ENCODE assay signal across 14 cellular contexts in the genomic region with DNA sequence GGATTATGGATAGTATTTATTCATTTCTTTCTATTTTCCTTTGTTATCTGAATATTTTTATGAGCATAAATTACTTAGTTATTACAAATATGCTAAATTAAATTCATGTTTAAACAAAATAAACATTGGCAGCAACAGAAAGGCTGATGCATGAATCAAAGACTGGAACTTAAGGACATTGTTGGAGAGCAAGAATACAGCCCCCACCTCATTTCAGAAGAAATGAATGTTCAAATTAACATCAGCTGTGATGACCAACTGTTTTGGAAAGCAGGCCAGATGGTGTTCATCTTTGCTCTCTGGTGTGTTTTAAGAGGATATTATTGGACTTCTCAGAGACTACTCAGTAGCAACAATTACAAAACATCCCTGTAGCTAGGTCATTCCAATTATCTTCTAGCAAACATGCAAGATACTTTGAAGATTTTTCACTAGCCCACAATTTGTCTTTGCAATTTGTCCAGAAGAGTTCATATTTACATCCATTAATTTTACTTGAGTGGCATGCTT.
DNase-seq lines count a peak whose midpoint lies in the region; ATAC-seq and TF ChIP-seq lines count a peak whose summit lies in the region.
"Had no signal": no experiment of that assay in that cellular context is flagged by ENCODE, and none has a peak within 500 bp of the region (broad histone marks: within the 10 kb centered on the region; RNA-seq: fewer than 3 reads in every experiment).

No MANE protein-coding gene starts in this region.

- no peak for TF ChIP-seq RAD21 in SK-N-SH (IDR thresholded peaks at IDR 0.05; ENCODE audit: low read length)

- H3K79me2 ChIP-seq in SK-N-SH (ENCODE audit: insufficient read depth), result no peaks in the 10 kb centered on the region

- no peak overlapping the region for H2AFZ ChIP-seq in SK-N-SH (ENCODE audit: low read depth)

- no peak overlapping the region for H3K9ac ChIP-seq in SK-N-SH

- no peaks in the 10 kb centered on the region for H3K9me3 Mint-ChIP-seq in activated naive CD4-positive, alpha-beta T cell treated with anti-CD3 and anti-CD28 coated beads, Interleukin-2, amount 10 ng/mL, durations not matched to agents 7 days and 5 days

- POLR2A ChIA-PET in SK-N-SH (lab: Yijun Ruan, JAX), result no interaction called here

- H3K4me3 Mint-ChIP-seq in activated naive CD4-positive, alpha-beta T cell treated with anti-CD3 and anti-CD28 coated beads, Interleukin-2, amount 10 ng/mL, durations not matched to agents 7 days and 5 days, result no peak overlapping the region

- H3K4me1 Mint-ChIP-seq in activated naive CD4-positive, alpha-beta T cell treated with anti-CD3 and anti-CD28 coated beads, Interleukin-2, amount 10 ng/mL, durations not matched to agents 7 days and 5 days, result no peaks in the 10 kb centered on the region

- H3K4me2 ChIP-seq in SK-N-SH, result no peak overlapping the region

- CTCF ChIA-PET in SK-N-SH (lab: Yijun Ruan, JAX), result no interaction called here
- CTCF ChIA-PET in activated naive CD4-positive, alpha-beta T cell treated with anti-CD3 and anti-CD28 coated beads, Interleukin-2, amount 10 ng/mL, durations not matched to agents 7 days and 5 days (lab: Charles Lee), result no interaction called here

- H3K36me3 Mint-ChIP-seq in activated naive CD4-positive, alpha-beta T cell treated with anti-CD3 and anti-CD28 coated beads, Interleukin-2, amount 10 ng/mL, durations not matched to agents 7 days and 5 days, result no peaks in the 10 kb centered on the region

- H3K27me3 ChIP-seq in SK-N-SH (ENCODE audit: insufficient read depth), result no peaks in the 10 kb centered on the region

- H3K4me3 ChIP-seq in SK-N-SH (ENCODE audit: low read depth in 2 of 2, low read length in 1 of 2) (no peak overlapping the region), fibroblast of mammary gland (ENCODE audit: control insufficient read depth, low read depth, low read length) (no peak overlapping the region)

- no peak overlapping the region for H3K27ac Mint-ChIP-seq in activated naive CD4-positive, alpha-beta T cell treated with anti-CD3 and anti-CD28 coated beads, Interleukin-2, amount 10 ng/mL, durations not matched to agents 7 days and 5 days

- H4K20me1 ChIP-seq in SK-N-SH (ENCODE audit: insufficient read depth), result no peaks in the 10 kb centered on the region

- no peaks in the 10 kb centered on the region for H3K36me3 ChIP-seq in SK-N-SH (replicated peaks in 1 of 2; ENCODE audit: control insufficient read depth in 1 of 2, insufficient read depth in 2 of 2, low read length in 1 of 2)

- no peak for TF ChIP-seq EP300 in SK-N-SH (IDR thresholded peaks at IDR 0.05; ENCODE audit: borderline replicate concordance in 1 of 2, low read depth in 1 of 2, low read length in 1 of 2)

- ATAC-seq in SK-N-SH treated with all-trans-retinoic acid at 6 μM for 48 hours (no peak; the same call in 2 of the 3 replicates), HG03354 (IDR thresholded peaks at IDR 0.05; ENCODE audit: poor library complexity, severe bottlenecking, unreplicated experiment) (no peak)

- TF ChIP-seq CTCF in SK-N-SH (IDR thresholded peaks at IDR 0.05) (no peak), fibroblast of mammary gland (conservative IDR thresholded peaks at IDR 0.05; ENCODE audit: control insufficient read depth, insufficient read depth, low read depth, low read length) (no peak)

- DNase-seq in SK-N-SH (no peak), NCI-H524 (lab: John Stamatoyannopoulos, UW) (peak; percentile 71 to 85), fibroblast of mammary gland (ENCODE audit: low read depth) (peak; percentile 40), NK-92 (lab: John Stamatoyannopoulos, UW; ENCODE audit: unreplicated experiment) (no peak), midbrain (lab: John Stamatoyannopoulos, UW) (no peak)
- no peak for DNase-seq in activated naive CD4-positive, alpha-beta T cell treated with anti-CD3 and anti-CD28 coated beads, Interleukin-2, amount 10 ng/mL, durations not matched to agents 7 days and 5 days
- DNase-seq: 8988T; NCI-H1930; NK-92 treated with Interleukin-12 subunit alpha and Interleukin-12 subunit beta, amount 100 ng/mL, for 24 hours; OCI-M1; SHP77 treated with DMSO at 0.1 percent for 48 hours had no signal

- no peaks in the 10 kb centered on the region for H3K9me2 ChIP-seq in SK-N-SH

- H3K27me3 Mint-ChIP-seq in activated naive CD4-positive, alpha-beta T cell treated with anti-CD3 and anti-CD28 coated beads, Interleukin-2, amount 10 ng/mL, durations not matched to agents 7 days and 5 days, result no peaks in the 10 kb centered on the region

- H3K9me3 ChIP-seq in SK-N-SH, result no peaks in the 10 kb centered on the region

- peaks cover 7% of the 10 kb centered on the region for H3F3A ChIP-seq in SK-N-SH (replicated peaks; ENCODE audit: insufficient read depth)

- H3K27ac ChIP-seq in SK-N-SH (ENCODE audit: low read depth in 2 of 2, low read length in 1 of 2), result no peak overlapping the region
- H3K27ac ChIP-seq: C4-2B had no signal

- H3K4me1 ChIP-seq in SK-N-SH (ENCODE audit: control insufficient read depth in 1 of 2, insufficient read depth in 2 of 2, low read depth in 1 of 2, low read length in 1 of 2), result peaks cover 0 to 6% of the 10 kb centered on the region in 2 experiments; a peak in 1 of 4 replicates

TF ChIP-seq in SK-N-SH, 30 proteins besides CTCF, POLR2A, EP300 and RAD21:
- TF ChIP-seq RCOR1 (IDR thresholded peaks at IDR 0.05; ENCODE audit: low read length) (no peak), GABPA (IDR thresholded peaks at IDR 0.05; ENCODE audit: low read depth) (no peak), NRF1 (IDR thresholded peaks at IDR 0.05; ENCODE audit: low read depth, low read length) (no peak), TCF12 (IDR thresholded peaks at IDR 0.05) (0 out of 2 replicates have a peak, but pooled peaks have one; percentile 10)

TF ChIP-seq in SK-N-SH treated with all-trans-retinoic acid at 6 μM for 48 hours, 23 proteins besides CTCF, POLR2A, EP300 and RAD21 (continues in another document):
- no peak for TF ChIP-seq ZNF70 (CRISPR knock-in tag; IDR thresholded peaks at IDR 0.05)
- no peak for TF ChIP-seq TCF4 (CRISPR knock-in tag; IDR thresholded peaks at IDR 0.05; ENCODE audit: borderline replicate concordance)
- TF ChIP-seq, protein P1, sequence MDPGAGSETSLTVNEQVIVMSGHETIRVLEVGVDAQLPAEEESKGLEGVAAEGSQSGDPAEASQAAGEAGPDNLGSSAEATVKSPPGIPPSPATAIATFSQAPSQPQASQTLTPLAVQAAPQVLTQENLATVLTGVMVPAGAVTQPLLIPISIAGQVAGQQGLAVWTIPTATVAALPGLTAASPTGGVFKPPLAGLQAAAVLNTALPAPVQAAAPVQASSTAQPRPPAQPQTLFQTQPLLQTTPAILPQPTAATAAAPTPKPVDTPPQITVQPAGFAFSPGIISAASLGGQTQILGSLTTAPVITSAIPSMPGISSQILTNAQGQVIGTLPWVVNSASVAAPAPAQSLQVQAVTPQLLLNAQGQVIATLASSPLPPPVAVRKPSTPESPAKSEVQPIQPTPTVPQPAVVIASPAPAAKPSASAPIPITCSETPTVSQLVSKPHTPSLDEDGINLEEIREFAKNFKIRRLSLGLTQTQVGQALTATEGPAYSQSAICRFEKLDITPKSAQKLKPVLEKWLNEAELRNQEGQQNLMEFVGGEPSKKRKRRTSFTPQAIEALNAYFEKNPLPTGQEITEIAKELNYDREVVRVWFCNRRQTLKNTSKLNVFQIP (CRISPR knock-in tag; IDR thresholded peaks at IDR 0.05; ENCODE audit: borderline replicate concordance, low read depth), result no peak
- no peak for TF ChIP-seq ARNTL (CRISPR knock-in tag; IDR thresholded peaks at IDR 0.05; ENCODE audit: borderline replicate concordance, low read depth)
- TF ChIP-seq, protein P2, sequence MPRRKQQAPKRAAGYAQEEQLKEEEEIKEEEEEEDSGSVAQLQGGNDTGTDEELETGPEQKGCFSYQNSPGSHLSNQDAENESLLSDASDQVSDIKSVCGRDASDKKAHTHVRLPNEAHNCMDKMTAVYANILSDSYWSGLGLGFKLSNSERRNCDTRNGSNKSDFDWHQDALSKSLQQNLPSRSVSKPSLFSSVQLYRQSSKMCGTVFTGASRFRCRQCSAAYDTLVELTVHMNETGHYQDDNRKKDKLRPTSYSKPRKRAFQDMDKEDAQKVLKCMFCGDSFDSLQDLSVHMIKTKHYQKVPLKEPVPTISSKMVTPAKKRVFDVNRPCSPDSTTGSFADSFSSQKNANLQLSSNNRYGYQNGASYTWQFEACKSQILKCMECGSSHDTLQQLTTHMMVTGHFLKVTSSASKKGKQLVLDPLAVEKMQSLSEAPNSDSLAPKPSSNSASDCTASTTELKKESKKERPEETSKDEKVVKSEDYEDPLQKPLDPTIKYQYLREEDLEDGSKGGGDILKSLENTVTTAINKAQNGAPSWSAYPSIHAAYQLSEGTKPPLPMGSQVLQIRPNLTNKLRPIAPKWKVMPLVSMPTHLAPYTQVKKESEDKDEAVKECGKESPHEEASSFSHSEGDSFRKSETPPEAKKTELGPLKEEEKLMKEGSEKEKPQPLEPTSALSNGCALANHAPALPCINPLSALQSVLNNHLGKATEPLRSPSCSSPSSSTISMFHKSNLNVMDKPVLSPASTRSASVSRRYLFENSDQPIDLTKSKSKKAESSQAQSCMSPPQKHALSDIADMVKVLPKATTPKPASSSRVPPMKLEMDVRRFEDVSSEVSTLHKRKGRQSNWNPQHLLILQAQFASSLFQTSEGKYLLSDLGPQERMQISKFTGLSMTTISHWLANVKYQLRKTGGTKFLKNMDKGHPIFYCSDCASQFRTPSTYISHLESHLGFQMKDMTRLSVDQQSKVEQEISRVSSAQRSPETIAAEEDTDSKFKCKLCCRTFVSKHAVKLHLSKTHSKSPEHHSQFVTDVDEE (CRISPR knock-in tag; IDR thresholded peaks at IDR 0.05), result no peak
- no peak for TF ChIP-seq BACH2 (CRISPR knock-in tag; IDR thresholded peaks at IDR 0.05; ENCODE audit: borderline replicate concordance)
- no peak for TF ChIP-seq OSR1 (CRISPR knock-in tag; IDR thresholded peaks at IDR 0.05)
- no peak for TF ChIP-seq TOX (CRISPR knock-in tag; IDR thresholded peaks at IDR 0.05; ENCODE audit: borderline replicate concordance)
- no peak for TF ChIP-seq ZC3H10 (CRISPR knock-in tag; IDR thresholded peaks at IDR 0.05)
- TF ChIP-seq ZFP3 (CRISPR knock-in tag; IDR thresholded peaks at IDR 0.05), result no peak
- TF ChIP-seq, protein P3, sequence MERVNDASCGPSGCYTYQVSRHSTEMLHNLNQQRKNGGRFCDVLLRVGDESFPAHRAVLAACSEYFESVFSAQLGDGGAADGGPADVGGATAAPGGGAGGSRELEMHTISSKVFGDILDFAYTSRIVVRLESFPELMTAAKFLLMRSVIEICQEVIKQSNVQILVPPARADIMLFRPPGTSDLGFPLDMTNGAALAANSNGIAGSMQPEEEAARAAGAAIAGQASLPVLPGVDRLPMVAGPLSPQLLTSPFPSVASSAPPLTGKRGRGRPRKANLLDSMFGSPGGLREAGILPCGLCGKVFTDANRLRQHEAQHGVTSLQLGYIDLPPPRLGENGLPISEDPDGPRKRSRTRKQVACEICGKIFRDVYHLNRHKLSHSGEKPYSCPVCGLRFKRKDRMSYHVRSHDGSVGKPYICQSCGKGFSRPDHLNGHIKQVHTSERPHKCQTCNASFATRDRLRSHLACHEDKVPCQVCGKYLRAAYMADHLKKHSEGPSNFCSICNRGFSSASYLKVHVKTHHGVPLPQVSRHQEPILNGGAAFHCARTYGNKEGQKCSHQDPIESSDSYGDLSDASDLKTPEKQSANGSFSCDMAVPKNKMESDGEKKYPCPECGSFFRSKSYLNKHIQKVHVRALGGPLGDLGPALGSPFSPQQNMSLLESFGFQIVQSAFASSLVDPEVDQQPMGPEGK (CRISPR knock-in tag; IDR thresholded peaks at IDR 0.05; ENCODE audit: borderline replicate concordance), result no peak

Comparison
In these comparisons a context has a peak if more than half of its experiments do, and no peak if none do; other contexts are left out.
1. DNase-seq: peak in NCI-H524 (2 of 2) and fibroblast of mammary gland (single experiment); none in SK-N-SH (single experiment), NK-92 (single experiment), midbrain (single experiment) and activated naive CD4-positive, alpha-beta T cell treated with anti-CD3 and anti-CD28 coated beads, Interleukin-2, amount 10 ng/mL, durations not matched to agents 7 days and 5 days (single experiment).